8 cellular contexts compared by ENCODE assay signal in the genomic region with DNA sequence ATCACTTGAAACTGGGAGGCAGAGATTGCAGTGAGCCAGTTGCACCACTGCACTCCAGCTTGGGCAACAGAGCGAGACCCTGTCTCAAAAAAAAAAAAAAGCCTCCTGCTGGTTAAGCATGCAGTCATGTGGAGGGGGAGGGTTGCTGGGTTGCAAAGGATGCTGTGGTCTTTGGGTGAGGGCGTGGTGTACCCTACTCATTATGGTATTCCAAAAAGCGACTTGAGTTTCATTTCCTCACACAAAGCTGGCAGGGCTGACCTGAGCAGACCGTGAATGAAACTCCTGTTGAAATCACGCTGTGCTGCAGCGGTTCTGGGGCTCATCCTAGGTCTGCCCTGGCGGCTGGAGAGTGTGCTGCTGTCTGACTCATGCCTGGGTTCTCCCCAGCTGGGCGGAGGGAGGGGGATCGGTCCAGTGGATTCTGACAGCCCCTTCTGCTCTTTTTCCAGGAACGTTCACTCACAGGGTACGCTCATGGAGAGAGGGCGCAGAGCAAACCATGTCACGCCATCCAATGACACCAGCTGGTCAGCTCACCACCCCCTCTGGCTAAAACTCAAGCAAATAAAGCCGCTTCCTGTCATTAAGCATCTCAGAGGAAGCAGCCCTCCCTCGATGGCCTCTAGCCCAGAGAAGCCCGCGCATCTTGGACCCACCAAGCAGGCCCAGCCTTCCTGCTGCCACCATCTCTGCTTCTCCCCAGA.
A peak's percentile ranks its signal among the peaks of the same experiment; 100 is the strongest.
DNase-seq lines count a peak whose midpoint lies in the region; ATAC-seq and FAIRE-seq lines count a peak whose summit lies in the region.

No MANE protein-coding gene starts in this region.

- no peaks in the 10 kb centered on the region for H3K9me3 Mint-ChIP-seq in IgD-negative memory B cell
- no peaks in the 10 kb centered on the region for H3K9me3 Mint-ChIP-seq in T-helper 2 cell treated with Interferon-gamma antibody and Interleukin-4, amounts not matched to agents 5 μg/mL and 100 μg/mL, for 36 hours

- no peaks in the 10 kb centered on the region for H3K36me3 ChIP-seq in muscle layer of colon (ENCODE audit: insufficient read depth, low read length)

- peaks cover 3% of the 10 kb centered on the region for H3K4me1 ChIP-seq in muscle layer of colon (ENCODE audit: insufficient read depth, low read length)

- no peaks in the 10 kb centered on the region for H3K27me3 Mint-ChIP-seq in IgD-negative memory B cell
- H3K27me3 Mint-ChIP-seq in T-helper 2 cell treated with Interferon-gamma antibody and Interleukin-4, amounts not matched to agents 5 μg/mL and 100 μg/mL, for 36 hours (ENCODE audit: low read depth): peaks cover 8% of the 10 kb centered on the region

- peak overlapping the region in 1 of 2 donors; percentile 4 for H3K4me3 ChIP-seq in muscle layer of colon (ENCODE audit: low read depth in 1 of 2, low read length in 2 of 2)

- H3K36me3 Mint-ChIP-seq in IgD-negative memory B cell: no peaks in the 10 kb centered on the region
- H3K36me3 Mint-ChIP-seq in T-helper 2 cell treated with Interferon-gamma antibody and Interleukin-4, amounts not matched to agents 5 μg/mL and 100 μg/mL, for 36 hours (ENCODE audit: low read depth): no peaks in the 10 kb centered on the region

- no peak overlapping the region for H3K9ac ChIP-seq in muscle layer of colon (ENCODE audit: low read length)

- peaks cover 32 to 47% (median 38%) of the 10 kb centered on the region in 3 donors for H3K4me1 Mint-ChIP-seq in IgD-negative memory B cell
- H3K4me1 Mint-ChIP-seq in T-helper 2 cell treated with Interferon-gamma antibody and Interleukin-4, amounts not matched to agents 5 μg/mL and 100 μg/mL, for 36 hours (ENCODE audit: low read depth): peaks cover 40% of the 10 kb centered on the region

- peak; percentile 86 for ATAC-seq in GM21515 (IDR thresholded peaks at IDR 0.05; ENCODE audit: unreplicated experiment)

- no peak for FAIRE-seq in urothelium cell line (lab: Jason Lieb, UNC)

- H3K27ac Mint-ChIP-seq in IgD-negative memory B cell: peak overlapping the region; percentile 87 to 97 (median 96)
- H3K27ac Mint-ChIP-seq in T-helper 2 cell treated with Interferon-gamma antibody and Interleukin-4, amounts not matched to agents 5 μg/mL and 100 μg/mL, for 36 hours: peak overlapping the region; percentile 77

- no peaks in the 10 kb centered on the region for H3K27me3 ChIP-seq in muscle layer of colon (ENCODE audit: control insufficient read depth in 1 of 2, insufficient read depth in 2 of 2, low read length in 2 of 2)

- peak overlapping the region; percentile 82 to 93 (median 89) for H3K4me3 Mint-ChIP-seq in IgD-negative memory B cell
- peak overlapping the region; percentile 70 for H3K4me3 Mint-ChIP-seq in T-helper 2 cell treated with Interferon-gamma antibody and Interleukin-4, amounts not matched to agents 5 μg/mL and 100 μg/mL, for 36 hours

- peak; percentile 63 for DNase-seq in ELF-1 (ENCODE audit: low read depth, low spot score)
- peak; percentile 67 for DNase-seq in T-helper 2 cell treated with Interferon-gamma antibody and Interleukin-4, amounts not matched to agents 5 μg/mL and 100 μg/mL, for 36 hours (ENCODE audit: low spot score)
- DNase-seq in cerebellar cortex (ENCODE audit: low spot score): peak; percentile 32
- DNase-seq in urothelium cell line (ENCODE audit: low spot score): peak; percentile 72
- no peak for DNase-seq in SW 1271 (lab: John Stamatoyannopoulos, UW)

- peak overlapping the region; percentile 55 for H3K27ac ChIP-seq in muscle layer of colon (ENCODE audit: low read depth, low read length)

- no peaks in the 10 kb centered on the region for H3K9me3 ChIP-seq in muscle layer of colon (ENCODE audit: low read length)

Comparison
In these comparisons a context has a peak if more than half of its experiments do, and no peak if none do; other contexts are left out.
1. DNase-seq: peak in ELF-1 (single experiment), T-helper 2 cell treated with Interferon-gamma antibody and Interleukin-4, amounts not matched to agents 5 μg/mL and 100 μg/mL, for 36 hours (single experiment), cerebellar cortex (single experiment) and urothelium cell line (single experiment); none in SW 1271 (0 of 2).